8 cellular contexts compared by ENCODE assay signal in the genomic region with DNA sequence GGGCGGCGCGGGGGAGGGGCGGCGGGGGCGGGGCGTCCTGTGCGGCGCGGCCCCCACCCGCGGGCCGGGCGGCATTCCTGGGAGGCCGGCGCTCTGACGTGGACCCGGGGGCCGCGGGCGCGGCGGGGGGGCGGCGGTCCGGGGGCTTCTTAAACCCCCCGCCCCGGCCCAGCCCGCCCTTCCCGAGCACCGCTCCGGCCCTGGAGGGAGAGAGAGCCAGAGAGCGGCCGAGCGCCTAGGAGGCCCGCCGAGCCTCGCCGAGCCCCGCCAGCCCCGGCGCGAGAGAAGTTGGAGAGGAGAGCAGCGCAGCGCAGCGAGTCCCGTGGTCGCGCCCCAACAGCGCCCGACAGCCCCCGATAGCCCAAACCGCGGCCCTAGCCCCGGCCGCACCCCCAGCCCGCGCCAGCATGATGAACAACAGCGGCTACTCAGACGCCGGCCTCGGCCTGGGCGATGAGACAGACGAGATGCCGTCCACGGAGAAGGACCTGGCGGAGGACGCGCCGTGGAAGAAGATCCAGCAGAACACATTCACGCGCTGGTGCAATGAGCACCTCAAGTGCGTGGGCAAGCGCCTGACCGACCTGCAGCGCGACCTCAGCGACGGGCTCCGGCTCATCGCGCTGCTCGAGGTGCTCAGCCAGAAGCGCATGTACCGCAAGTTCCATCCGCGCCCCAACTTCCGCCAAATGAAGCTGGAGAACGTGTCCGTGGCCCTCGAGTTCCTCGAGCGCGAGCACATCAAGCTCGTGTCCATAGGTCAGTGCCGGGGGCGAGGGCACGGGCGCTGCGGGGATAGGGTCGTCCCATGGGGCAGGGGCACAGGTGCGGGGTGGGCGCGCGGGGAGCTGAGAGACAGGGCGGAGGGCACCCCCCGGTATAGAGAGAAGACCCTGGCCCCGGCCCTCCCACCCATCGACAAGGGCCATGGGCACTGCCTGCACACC. TPM values are rescaled to one million over a fixed set of nuclear protein-coding genes. Genes with fewer than 3 reads are reported as not detected.
A peak's percentile ranks its signal among the peaks of the same experiment; 100 is the strongest.
DNase-seq lines count a peak whose midpoint lies in the region; ATAC-seq and TF ChIP-seq lines count a peak whose summit lies in the region.

A gene with protein sequence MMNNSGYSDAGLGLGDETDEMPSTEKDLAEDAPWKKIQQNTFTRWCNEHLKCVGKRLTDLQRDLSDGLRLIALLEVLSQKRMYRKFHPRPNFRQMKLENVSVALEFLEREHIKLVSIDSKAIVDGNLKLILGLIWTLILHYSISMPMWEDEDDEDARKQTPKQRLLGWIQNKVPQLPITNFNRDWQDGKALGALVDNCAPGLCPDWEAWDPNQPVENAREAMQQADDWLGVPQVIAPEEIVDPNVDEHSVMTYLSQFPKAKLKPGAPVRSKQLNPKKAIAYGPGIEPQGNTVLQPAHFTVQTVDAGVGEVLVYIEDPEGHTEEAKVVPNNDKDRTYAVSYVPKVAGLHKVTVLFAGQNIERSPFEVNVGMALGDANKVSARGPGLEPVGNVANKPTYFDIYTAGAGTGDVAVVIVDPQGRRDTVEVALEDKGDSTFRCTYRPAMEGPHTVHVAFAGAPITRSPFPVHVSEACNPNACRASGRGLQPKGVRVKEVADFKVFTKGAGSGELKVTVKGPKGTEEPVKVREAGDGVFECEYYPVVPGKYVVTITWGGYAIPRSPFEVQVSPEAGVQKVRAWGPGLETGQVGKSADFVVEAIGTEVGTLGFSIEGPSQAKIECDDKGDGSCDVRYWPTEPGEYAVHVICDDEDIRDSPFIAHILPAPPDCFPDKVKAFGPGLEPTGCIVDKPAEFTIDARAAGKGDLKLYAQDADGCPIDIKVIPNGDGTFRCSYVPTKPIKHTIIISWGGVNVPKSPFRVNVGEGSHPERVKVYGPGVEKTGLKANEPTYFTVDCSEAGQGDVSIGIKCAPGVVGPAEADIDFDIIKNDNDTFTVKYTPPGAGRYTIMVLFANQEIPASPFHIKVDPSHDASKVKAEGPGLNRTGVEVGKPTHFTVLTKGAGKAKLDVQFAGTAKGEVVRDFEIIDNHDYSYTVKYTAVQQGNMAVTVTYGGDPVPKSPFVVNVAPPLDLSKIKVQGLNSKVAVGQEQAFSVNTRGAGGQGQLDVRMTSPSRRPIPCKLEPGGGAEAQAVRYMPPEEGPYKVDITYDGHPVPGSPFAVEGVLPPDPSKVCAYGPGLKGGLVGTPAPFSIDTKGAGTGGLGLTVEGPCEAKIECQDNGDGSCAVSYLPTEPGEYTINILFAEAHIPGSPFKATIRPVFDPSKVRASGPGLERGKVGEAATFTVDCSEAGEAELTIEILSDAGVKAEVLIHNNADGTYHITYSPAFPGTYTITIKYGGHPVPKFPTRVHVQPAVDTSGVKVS (N-terminal part only) (plus strand): TSS at position 176 of the 947 bp plus-strand sequence. CDS start 232 bp downstream, at position 408.

- H3K4me1 ChIP-seq in NT2/D1 (ENCODE audit: insufficient read depth, insufficient read length) (peaks cover 12% of the 10 kb centered on the region), adrenal gland (replicated peaks in 1 of 2) (peaks cover 6 to 12% of the 10 kb centered on the region in 2 donors), left ventricle myocardium inferior (peaks cover 76% of the 10 kb centered on the region), psoas muscle (peaks cover 45% of the 10 kb centered on the region)

- TF ChIP-seq POLR2A in adrenal gland (IDR thresholded peaks at IDR 0.05): no peak

- H3K4me3 ChIP-seq in NT2/D1 (ENCODE audit: insufficient read length, low read depth): peak within 1 kb of the TSS; percentile 93
- peak within 1 kb of the TSS in 1 of 4 donors; percentile 52 for H3K4me3 ChIP-seq in adrenal gland
- H3K4me3 ChIP-seq in left ventricle myocardium inferior: peak within 1 kb of the TSS; percentile 76
- peak within 1 kb of the TSS; percentile 89 for H3K4me3 ChIP-seq in psoas muscle

- TF ChIP-seq CTCF in Calu3 (IDR thresholded peaks at IDR 0.05; ENCODE audit: unreplicated experiment) (no peak), adrenal gland (IDR thresholded peaks at IDR 0.05) (no peak), left ventricle myocardium inferior (IDR thresholded peaks at IDR 0.05; ENCODE audit: borderline replicate concordance) (no peak), psoas muscle (IDR thresholded peaks at IDR 0.05) (no peak)

- H3K9ac ChIP-seq in NT2/D1 (ENCODE audit: insufficient read length, low read depth): peak within 1 kb of the TSS; percentile 96

- BruUV-seq in Calu3 (replicated peaks; lab: Mats Ljungman, UMichigan): no TSS peak

- peaks cover 32% of the 10 kb centered on the region for H3K4me1 Mint-ChIP-seq in Calu3 (ENCODE audit: low read depth, unreplicated experiment)

- H3K27ac Mint-ChIP-seq in Calu3 (ENCODE audit: unreplicated experiment): no peak within 1 kb of the TSS

- H3K9me3 Mint-ChIP-seq in Calu3 (ENCODE audit: low read depth, unreplicated experiment): no peaks in the 10 kb centered on the region

- peaks cover 33% of the 10 kb centered on the region for H3K27me3 Mint-ChIP-seq in Calu3 (ENCODE audit: unreplicated experiment)

- CTCF ChIA-PET in Calu3 (lab: Charles Lee): no interaction called here

- no peaks in the 10 kb centered on the region for H3K27me3 ChIP-seq in NT2/D1 (ENCODE audit: insufficient read depth, insufficient read length)
- peaks cover 22% of the 10 kb centered on the region for H3K27me3 ChIP-seq in adrenal gland
- peaks cover 5% of the 10 kb centered on the region for H3K27me3 ChIP-seq in left ventricle myocardium inferior (ENCODE audit: low read depth)
- H3K27me3 ChIP-seq in psoas muscle (ENCODE audit: insufficient read depth in 3 of 3, low read length in 2 of 3): no peaks in the 10 kb centered on the region

- peak within 1 kb of the TSS; percentile 62 for H3K4me3 Mint-ChIP-seq in Calu3 (ENCODE audit: low read depth, unreplicated experiment)

- peaks cover 4% of the 10 kb centered on the region for H3K36me3 Mint-ChIP-seq in Calu3 (ENCODE audit: insufficient read depth, unreplicated experiment)

- peak; percentile 38 for DNase-seq in Calu3
- no peak for DNase-seq in NT2/D1 (ENCODE audit: low read depth, low spot score)
- peak in 6 of 7 donors; percentile 32 to 54 (median 44) for DNase-seq in adrenal gland
- DNase-seq in left ventricle myocardium inferior: peak; percentile 70
- peak; percentile 78 to 91 for DNase-seq in psoas muscle
- no peak for DNase-seq in NCI-H2196 (lab: John Stamatoyannopoulos, UW; ENCODE audit: unreplicated experiment)

- H3K36me3 ChIP-seq in NT2/D1 (ENCODE audit: insufficient read depth, insufficient read length, low read length): peaks cover 36% of the 10 kb centered on the region
- no peaks in the 10 kb centered on the region for H3K36me3 ChIP-seq in adrenal gland (replicated peaks in 1 of 2)
- peaks cover 8% of the 10 kb centered on the region for H3K36me3 ChIP-seq in left ventricle myocardium inferior
- peaks cover 4 to 46% of the 10 kb centered on the region in 2 donors for H3K36me3 ChIP-seq in psoas muscle (ENCODE audit: insufficient read depth in 1 of 2, low read depth in 1 of 2)

- no peaks in the 10 kb centered on the region for H3K9me3 ChIP-seq in NT2/D1 (ENCODE audit: insufficient read depth, low read length)
- no peaks in the 10 kb centered on the region for H3K9me3 ChIP-seq in adrenal gland (replicated peaks in 1 of 3)
- H3K9me3 ChIP-seq in left ventricle myocardium inferior (replicated peaks): no peaks in the 10 kb centered on the region
- no peaks in the 10 kb centered on the region for H3K9me3 ChIP-seq in psoas muscle

- no peak within 1 kb of the TSS for H3K27ac ChIP-seq in adrenal gland
- peak within 1 kb of the TSS; percentile 96 for H3K27ac ChIP-seq in left ventricle myocardium inferior (replicated peaks)
- peak within 1 kb of the TSS; percentile 100 for H3K27ac ChIP-seq in psoas muscle

- WGBS in adrenal gland, 4 donors: 0 to 6% (median 5%) methylated on average over 16 to 108 of the region's 109 CpGs; no CpG with 5 or more reads in 1 of the 4 donors
- 0 to 2% (median 1%) methylated on average over 76 to 109 of the region's 109 CpGs for WGBS in psoas muscle, 3 donors

- intact Hi-C loops in Calu3 (cut with micrococcal nuclease; ENCODE audit: unreplicated experiment): no loop called here
- intact Hi-C loops in adrenal gland (cut with DNase I): no loop called here
- intact Hi-C loops in left ventricle myocardium inferior (cut with micrococcal nuclease): no loop called here
- intact Hi-C loops in psoas muscle (cut with DNase I): loop anchor here in 1 of 2 donors (5.0 kb wide), 1 partner anchor 88 kb away; no protein-coding TSS in a partner anchor

- ATAC-seq in psoas muscle: peak; percentile 9 to 26 (median 18)
- no peak for ATAC-seq in GM19463 (IDR thresholded peaks at IDR 0.05; ENCODE audit: unreplicated experiment)
- ATAC-seq in GM18502 (IDR thresholded peaks at IDR 0.05; ENCODE audit: poor library complexity, unreplicated experiment): no peak

RNA-seq across cellular contexts. Expression of the gene that starts here (rescaled TPM):
- total RNA-seq in Calu3 (2022): 0.42 and 0.98 TPM in 2 replicates
- total RNA-seq in adrenal gland: 1 to 10 TPM in 7 of 8 donors, under 1 TPM in 1; 0.90 to 4.1 (median 2.6) TPM
- polyA plus RNA-seq in adrenal gland: 1 to 10 TPM in 2 of 3 donors, under 1 TPM in 1; 0.66 to 2.3 (median 1.8) TPM
- total RNA-seq in left ventricle myocardium inferior: 839 TPM
- total RNA-seq in psoas muscle: 1,000 to 10,000 TPM; 2,884 to 6,311 (median 4,401) TPM
- polyA plus RNA-seq in psoas muscle: 1,000 to 10,000 TPM; 1,080 to 4,011 (median 1,658) TPM

Comparison
In these comparisons a context has a peak if more than half of its experiments do, and no peak if none do; other contexts are left out.
1. RNA of the gene that starts here (total RNA-seq): 2,884 to 6,311 TPM in psoas muscle and 839 TPM in left ventricle myocardium inferior (single experiment); 0.90 to 4.1 TPM in adrenal gland and 0.42 to 0.98 TPM in Calu3; every median in the first group is over 100 times any median in the second.
2. RNA of the gene that starts here (polyA plus RNA-seq): 1,080 to 4,011 TPM in psoas muscle; 0.66 to 2.3 TPM in adrenal gland; every median in the first group is over 100 times any median in the second.
3. Peak in DNase-seq in Calu3; RNA of the gene not detected or under 1 TPM.
4. DNase-seq: peak in adrenal gland (6 of 7), left ventricle myocardium inferior (single experiment) and psoas muscle (2 of 2); none in NT2/D1 (single experiment) and NCI-H2196 (single experiment).
5. H3K27ac ChIP-seq: peak in left ventricle myocardium inferior (single experiment) and psoas muscle (single experiment); none in adrenal gland (0 of 5).
6. ATAC-seq: peak in psoas muscle (4 of 4); none in GM19463 (single experiment) and GM18502 (single experiment).